8 cellular contexts compared by ENCODE assay signal in the genomic region with DNA sequence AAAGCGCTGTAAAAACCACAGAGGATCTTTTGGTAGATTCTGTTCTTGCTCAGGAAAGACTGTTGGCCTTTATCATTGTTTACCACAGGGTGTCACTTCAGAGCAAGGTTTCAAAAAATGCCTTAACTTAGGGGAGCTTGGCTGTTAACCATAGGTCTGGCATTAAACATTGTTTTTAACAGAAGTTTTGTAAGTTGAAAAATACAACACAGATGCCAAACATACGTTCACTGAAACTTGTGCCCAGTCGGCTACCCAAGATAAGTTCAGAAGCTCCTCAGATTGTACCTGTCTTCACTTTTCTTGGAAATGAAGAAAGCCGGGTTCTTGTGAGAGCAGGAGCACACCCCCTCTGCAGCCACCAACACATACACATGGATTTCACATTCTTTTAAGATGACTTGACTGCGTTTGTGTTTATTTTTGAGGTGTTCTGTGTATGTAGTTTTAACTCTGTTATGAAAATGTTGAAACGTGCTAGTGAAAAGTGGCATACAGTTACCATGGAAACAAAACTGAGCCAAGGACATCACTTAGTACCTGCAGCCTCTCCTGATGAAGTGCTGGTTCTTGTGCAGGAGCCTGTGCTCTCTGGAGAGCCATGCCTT.
DNase-seq lines count a peak whose midpoint lies in the region; ATAC-seq and TF ChIP-seq lines count a peak whose summit lies in the region.

No MANE protein-coding gene starts in this region.

- peaks cover 8 to 41% of the 10 kb centered on the region in 2 donors for H3K27me3 Mint-ChIP-seq in CD8-positive, alpha-beta memory T cell

- DNase-seq in GM13977 (ENCODE audit: low spot score) = peak; percentile 48
- peak; percentile 10 for DNase-seq in NCI-H146 (lab: John Stamatoyannopoulos, UW)
- DNase-seq in breast epithelium (ENCODE audit: low spot score in 2 of 2) = no peak
- DNase-seq in lower lobe of right lung = no peak
- no peak for DNase-seq in CD8-positive, alpha-beta memory T cell
- DNase-seq in activated CD8-positive, alpha-beta memory T cell treated with anti-CD3 and anti-CD28 coated beads, Interleukin-2, amount 50 U/mL, for 4 hours = no peak

- no peaks in the 10 kb centered on the region for H3K4me1 ChIP-seq in breast epithelium
- H3K4me1 ChIP-seq in lower lobe of right lung = peaks cover 7% of the 10 kb centered on the region
- H3K4me1 ChIP-seq in CD8-positive, alpha-beta memory T cell (ENCODE audit: insufficient read depth, low read length) = no peaks in the 10 kb centered on the region

- H3K27ac Mint-ChIP-seq in CD8-positive, alpha-beta memory T cell = no peak overlapping the region

- intact Hi-C loops in breast epithelium (cut with DNase I; ENCODE audit: low total_unique reads) = no loop called here
- intact Hi-C loops in lower lobe of right lung (cut with DNase I) = no loop called here

- CTCF ChIA-PET in CD8-positive, alpha-beta memory T cell (lab: Charles Lee) = no interaction called here

- H3K36me3 Mint-ChIP-seq in CD8-positive, alpha-beta memory T cell = peaks cover 0 to 3% (median 3%) of the 10 kb centered on the region in 3 donors

- H3K27me3 ChIP-seq in breast epithelium (no peaks in the 10 kb centered on the region), lower lobe of right lung (ENCODE audit: low read depth) (no peaks in the 10 kb centered on the region)
- no peaks in the 10 kb centered on the region for H3K27me3 ChIP-seq in CD8-positive, alpha-beta memory T cell (ENCODE audit: insufficient read depth, low read length, poor library complexity, severe bottlenecking)

- in situ Hi-C loops in GM13977 (cut with MboI; ENCODE audit: low pct_unique_long_range_greater_than_20kb, low sequenced_read_pairs, unreplicated experiment) = loop anchor here (10.0 to 25.0 kb wide), 2 partner anchors 113 to 536 kb away; no protein-coding TSS in a partner anchor

- H3K4me3 Mint-ChIP-seq in CD8-positive, alpha-beta memory T cell = no peak overlapping the region

- H3K4me3 ChIP-seq in breast epithelium (no peak overlapping the region), lower lobe of right lung (no peak overlapping the region)
- no peak overlapping the region for H3K4me3 ChIP-seq in CD8-positive, alpha-beta memory T cell (ENCODE audit: low read length)

- H3K36me3 ChIP-seq in breast epithelium (no peaks in the 10 kb centered on the region), lower lobe of right lung (no peaks in the 10 kb centered on the region)
- H3K36me3 ChIP-seq in CD8-positive, alpha-beta memory T cell (ENCODE audit: insufficient read depth, low read length) = no peaks in the 10 kb centered on the region

- H3K9me3 Mint-ChIP-seq in CD8-positive, alpha-beta memory T cell = peaks cover 0 to 4% (median 0%) of the 10 kb centered on the region in 5 donors

- no peak for TF ChIP-seq POLR2A in breast epithelium (IDR thresholded peaks at IDR 0.05)

- TF ChIP-seq CTCF in GM13977 (IDR thresholded peaks at IDR 0.05; ENCODE audit: extremely low read depth, insufficient read depth, missing control alignments) = peak; percentile 61
- peak in 2 of 3 donors; percentile 34 to 39 for TF ChIP-seq CTCF in breast epithelium (IDR thresholded peaks at IDR 0.05)
- peak; percentile 27 for TF ChIP-seq CTCF in lower lobe of right lung (IDR thresholded peaks at IDR 0.05)

- peak; percentile 80 to 91 for ATAC-seq in lower lobe of right lung
- no peak for ATAC-seq in GM19467 (IDR thresholded peaks at IDR 0.05; ENCODE audit: unreplicated experiment)
- no peak for ATAC-seq in HG03520 (IDR thresholded peaks at IDR 0.05; ENCODE audit: unreplicated experiment)

- POLR2A ChIA-PET in CD8-positive, alpha-beta memory T cell (lab: Charles Lee) = no interaction called here

- H3K27ac ChIP-seq in breast epithelium (no peak overlapping the region), lower lobe of right lung (no peak overlapping the region)
- no peak overlapping the region for H3K27ac ChIP-seq in CD8-positive, alpha-beta memory T cell (ENCODE audit: low read depth, low read length)

- H3K9me3 ChIP-seq in breast epithelium (no peaks in the 10 kb centered on the region), lower lobe of right lung (no peaks in the 10 kb centered on the region)
- H3K9me3 ChIP-seq in CD8-positive, alpha-beta memory T cell (ENCODE audit: low read length) = no peaks in the 10 kb centered on the region

- no peaks in the 10 kb centered on the region for H3K4me1 Mint-ChIP-seq in CD8-positive, alpha-beta memory T cell

Comparison
In these comparisons a context has a peak if more than half of its experiments do, and no peak if none do; other contexts are left out.
1. DNase-seq: peak in GM13977 (single experiment) and NCI-H146 (single experiment); none in breast epithelium (0 of 2), lower lobe of right lung (single experiment), CD8-positive, alpha-beta memory T cell (0 of 5) and activated CD8-positive, alpha-beta memory T cell treated with anti-CD3 and anti-CD28 coated beads, Interleukin-2, amount 50 U/mL, for 4 hours (single experiment).
2. ATAC-seq: peak in lower lobe of right lung (2 of 2); none in GM19467 (single experiment) and HG03520 (single experiment).
3. Peak in every context shown above with its lines, with median percentiles within 50 percentile points of each other: CTCF ChIP-seq.